26 cellular contexts compared by ENCODE assay signal in genomic region chr10:49689882-49690510, GRCh38. TPM values are rescaled to one million over a fixed set of nuclear protein-coding genes. Genes with fewer than 3 reads are reported as not detected.
"Had no signal": no experiment of that assay in that cellular context is flagged by ENCODE, and none has a peak within 500 bp of the region (broad histone marks: within the 10 kb centered on the region; RNA-seq: fewer than 3 reads in every experiment).

No MANE protein-coding gene starts in this region.

- H3K4me1 Mint-ChIP-seq: activated CD4-positive, alpha-beta T cell treated with anti-CD3 and anti-CD28 coated beads, Interleukin-2, amount 10 ng/mL, durations not matched to agents 7 days and 5 days; immature natural killer cell had no signal

- H3K27ac ChIP-seq: adrenal gland, ascending aorta, brain microvascular endothelial cell, heart right ventricle, stomach, suprapubic skin, tibial nerve, VCaP had no signal

- ATAC-seq: activated CD8-positive, alpha-beta T cell treated with anti-CD3 and anti-CD28 coated beads, Interleukin-2, amount 10 ng/mL, durations not matched to agents 7 days and 5 days; activated naive CD4-positive, alpha-beta T cell treated with anti-CD3 and anti-CD28 coated beads, Interleukin-2, amount 50 U/mL, for 72 hours; heart right ventricle; left ventricle myocardium superior; natural killer cell treated with Interleukin-12 subunit alpha and Interleukin-12 subunit beta and Interleukin-15 and Interleukin-18, amount 100 ng/mL, for 72 hours had no signal

- H3K27ac Mint-ChIP-seq: activated CD4-positive, alpha-beta T cell treated with anti-CD3 and anti-CD28 coated beads, Interleukin-2, amount 10 ng/mL, durations not matched to agents 7 days and 5 days; activated CD8-positive, alpha-beta T cell treated with anti-CD3 and anti-CD28 coated beads, Interleukin-2, amount 10 ng/mL, durations not matched to agents 7 days and 5 days; activated T-helper 1 cell treated with anti-CD3 and anti-CD28 coated beads, Interleukin-12 subunit alpha, Interleukin-12 subunit beta, Interleukin-2, Interleukin-4 antibody, amounts not matched to agents 30 ng/mL and 10 ng/mL and 1 ng/mL, durations not matched to agents 14 hours and 24 hours and 36 hours; dendritic cell treated with granulocyte-macrophage colony-stimulating factor and Interleukin-4, amounts not matched to agents 40 ng/mL and 50 ng/mL, for 4 days; immature natural killer cell; natural killer cell treated with Interleukin-12 subunit alpha and Interleukin-12 subunit beta and Interleukin-15 and Interleukin-18, amount 100 ng/mL, for 72 hours had no signal

- H3K36me3 ChIP-seq: adrenal gland, ascending aorta, brain microvascular endothelial cell, heart right ventricle, stomach, suprapubic skin, tibial nerve had no signal

- DNase-seq: activated CD4-positive, alpha-beta T cell treated with anti-CD3 and anti-CD28 coated beads, Interleukin-2, amount 10 ng/mL, durations not matched to agents 7 days and 5 days; activated CD4-positive, CD25-positive, alpha-beta regulatory T cell treated with anti-CD3 and anti-CD28 coated beads, Interleukin-2, amount 50 U/mL, for 72 hours; activated CD8-positive, alpha-beta T cell treated with anti-CD3 and anti-CD28 coated beads, Interleukin-2, amount 10 ng/mL, durations not matched to agents 7 days and 5 days; adrenal gland; caudate nucleus; effector CD4-positive, alpha-beta T cell; erythroblast; heart right ventricle; immature natural killer cell; left ventricle myocardium superior; mammary epithelial cell; nucleus accumbens; stimulated activated CD4-positive, alpha-beta T cell treated with anti-CD3 and anti-CD28 coated beads, Interleukin-1b, Interleukin-23, amount 100 ng/mL, for 48 hours; stomach had no signal

- H3K4me3 ChIP-seq: adrenal gland, ascending aorta, heart right ventricle, stomach, suprapubic skin, tibial nerve had no signal

- H3K27me3 ChIP-seq: ascending aorta had no signal

- H3K9me3 Mint-ChIP-seq: activated CD4-positive, alpha-beta T cell treated with anti-CD3 and anti-CD28 coated beads, Interleukin-2, amount 10 ng/mL, durations not matched to agents 7 days and 5 days; activated T-helper 1 cell treated with anti-CD3 and anti-CD28 coated beads, Interleukin-12 subunit alpha, Interleukin-12 subunit beta, Interleukin-2, Interleukin-4 antibody, amounts not matched to agents 30 ng/mL and 10 ng/mL and 1 ng/mL, durations not matched to agents 14 hours and 24 hours and 36 hours; dendritic cell treated with granulocyte-macrophage colony-stimulating factor and Interleukin-4, amounts not matched to agents 40 ng/mL and 50 ng/mL, for 4 days had no signal

- H3K4me3 Mint-ChIP-seq: activated CD4-positive, alpha-beta T cell treated with anti-CD3 and anti-CD28 coated beads, Interleukin-2, amount 10 ng/mL, durations not matched to agents 7 days and 5 days; activated CD8-positive, alpha-beta T cell treated with anti-CD3 and anti-CD28 coated beads, Interleukin-2, amount 10 ng/mL, durations not matched to agents 7 days and 5 days; activated T-helper 1 cell treated with anti-CD3 and anti-CD28 coated beads, Interleukin-12 subunit alpha, Interleukin-12 subunit beta, Interleukin-2, Interleukin-4 antibody, amounts not matched to agents 30 ng/mL and 10 ng/mL and 1 ng/mL, durations not matched to agents 14 hours and 24 hours and 36 hours; dendritic cell treated with granulocyte-macrophage colony-stimulating factor and Interleukin-4, amounts not matched to agents 40 ng/mL and 50 ng/mL, for 4 days; natural killer cell treated with Interleukin-12 subunit alpha and Interleukin-12 subunit beta and Interleukin-15 and Interleukin-18, amount 100 ng/mL, for 72 hours had no signal

- H3K36me3 Mint-ChIP-seq: natural killer cell treated with Interleukin-12 subunit alpha and Interleukin-12 subunit beta and Interleukin-15 and Interleukin-18, amount 100 ng/mL, for 72 hours had no signal

- H3K4me1 ChIP-seq: adrenal gland, ascending aorta, heart right ventricle, stomach, suprapubic skin, tibial nerve had no signal

- H3K9me3 ChIP-seq: adrenal gland, ascending aorta had no signal

RNA-seq across cellular contexts. Expression of gene C10orf53, which starts 10.5 kb away (rescaled TPM):
- total RNA-seq: activated CD4-positive, alpha-beta T cell treated with anti-CD3 and anti-CD28 coated beads, Interleukin-2, amount 10 ng/mL, durations not matched to agents 7 days and 5 days; activated CD8-positive, alpha-beta T cell treated with anti-CD3 and anti-CD28 coated beads, Interleukin-2, amount 10 ng/mL, durations not matched to agents 7 days and 5 days; activated naive CD4-positive, alpha-beta T cell treated with anti-CD3 and anti-CD28 coated beads, Interleukin-2, amount 50 U/mL, for 72 hours; activated T-helper 1 cell treated with anti-CD3 and anti-CD28 coated beads, Interleukin-12 subunit alpha, Interleukin-12 subunit beta, Interleukin-2, Interleukin-4 antibody, amounts not matched to agents 30 ng/mL and 10 ng/mL and 1 ng/mL, durations not matched to agents 14 hours and 24 hours and 36 hours; adrenal gland; ascending aorta; fibroblast of lung; heart right ventricle; left ventricle myocardium superior; mammary epithelial cell; natural killer cell treated with Interleukin-12 subunit alpha and Interleukin-12 subunit beta and Interleukin-15 and Interleukin-18, amount 100 ng/mL, for 72 hours; skeletal muscle tissue; stomach; suprapubic skin; tibial nerve; urinary bladder had no signal
- polyA plus RNA-seq: adrenal gland, fibroblast of lung, heart right ventricle, immature natural killer cell, mammary epithelial cell, stomach, urinary bladder had no signal
